In the genomic region with DNA sequence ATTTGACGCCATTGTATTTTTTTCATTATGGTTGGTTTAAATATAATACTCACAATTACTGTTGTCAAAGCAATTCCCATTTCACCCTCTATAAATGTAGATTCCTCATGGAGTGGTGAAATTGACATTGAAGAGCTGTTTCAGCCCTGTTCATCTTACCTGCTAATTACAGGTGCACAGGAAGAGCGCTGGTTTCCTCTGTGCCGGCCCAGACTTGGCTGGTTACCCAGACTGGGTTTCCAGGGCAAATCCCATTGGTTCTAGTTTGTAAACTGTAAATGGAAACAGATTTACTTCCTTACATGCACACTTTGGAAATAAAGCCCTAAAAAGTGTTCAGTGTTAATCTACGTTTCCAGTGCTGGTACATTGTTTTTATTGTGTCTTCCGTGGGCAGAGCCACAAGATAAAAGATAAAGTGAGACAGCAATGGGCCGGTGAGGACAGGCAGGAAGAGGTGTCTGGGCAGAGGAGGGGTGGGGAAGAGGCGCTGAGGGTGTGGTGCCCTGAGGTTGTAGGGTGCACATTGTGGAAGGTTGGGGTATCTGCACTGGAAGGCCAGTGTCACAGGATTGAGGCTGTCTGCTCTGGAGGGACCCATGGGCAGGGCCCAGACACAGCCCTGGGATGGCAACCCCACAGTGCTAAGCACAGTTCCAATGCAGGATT, we compare ENCODE assay signal across 16 cellular contexts.
DNase-seq lines count a peak whose midpoint lies in the region; ATAC-seq and TF ChIP-seq lines count a peak whose summit lies in the region.
"Had no signal": no experiment of that assay in that cellular context is flagged by ENCODE, and none has a peak within 500 bp of the region (broad histone marks: within the 10 kb centered on the region; RNA-seq: fewer than 3 reads in every experiment).

No MANE protein-coding gene starts in this region.

- H3K27ac ChIP-seq in CD4-positive, CD25-positive, alpha-beta regulatory T cell (ENCODE audit: insufficient read depth, low read length, poor library complexity, severe bottlenecking), result peak overlapping the region; percentile 60
- H3K27ac ChIP-seq in DND-41 (ENCODE audit: low read length) (peak overlapping the region; percentile 8), foreskin keratinocyte (no peak overlapping the region)
- H3K27ac ChIP-seq: C4-2B, dorsolateral prefrontal cortex, KMS-11, pancreas had no signal

- H3K79me2 ChIP-seq in DND-41 (ENCODE audit: insufficient read depth, low read length), result no peaks in the 10 kb centered on the region

- no peaks in the 10 kb centered on the region for H3K9me3 Mint-ChIP-seq in CD4-positive, CD25-positive, alpha-beta regulatory T cell
- H3K9me3 Mint-ChIP-seq in activated CD8-positive, alpha-beta T cell treated with anti-CD3 and anti-CD28 coated beads for 36 hours, result no peaks in the 10 kb centered on the region

- TF ChIP-seq CTCF in DND-41 (IDR thresholded peaks at IDR 0.05; ENCODE audit: borderline replicate concordance, extremely low read depth, low read length, poor library complexity, severe bottlenecking) (no peak), foreskin keratinocyte (conservative IDR thresholded peaks at IDR 0.05) (no peak), GM10266 (IDR thresholded peaks at IDR 0.05; ENCODE audit: control insufficient read depth, insufficient read depth, low read depth, missing control alignments) (no peak), GM20000 (IDR thresholded peaks at IDR 0.05; ENCODE audit: extremely low read depth, missing control alignments) (no peak)
- no peak for TF ChIP-seq CTCF in activated CD8-positive, alpha-beta T cell treated with anti-CD3 and anti-CD28 coated beads for 36 hours (IDR thresholded peaks at IDR 0.05)

- peaks cover 25 to 70% (median 38%) of the 10 kb centered on the region in 4 donors for H3K4me1 Mint-ChIP-seq in CD4-positive, CD25-positive, alpha-beta regulatory T cell
- peaks cover 74% of the 10 kb centered on the region for H3K4me1 Mint-ChIP-seq in activated CD8-positive, alpha-beta T cell treated with anti-CD3 and anti-CD28 coated beads for 36 hours (ENCODE audit: low read depth)

- no peaks in the 10 kb centered on the region for H3K36me3 ChIP-seq in CD4-positive, CD25-positive, alpha-beta regulatory T cell (ENCODE audit: control insufficient read depth, insufficient read depth, low read length)
- H3K36me3 ChIP-seq in DND-41 (ENCODE audit: insufficient read depth, low read length), result no peaks in the 10 kb centered on the region
- H3K36me3 ChIP-seq: pancreas had no signal

- peaks cover 47% of the 10 kb centered on the region for H3K4me1 ChIP-seq in CD4-positive, CD25-positive, alpha-beta regulatory T cell (ENCODE audit: control insufficient read depth, insufficient read depth, low read length, poor library complexity, severe bottlenecking)
- H3K4me1 ChIP-seq in DND-41 (ENCODE audit: insufficient read depth, low read length) (peaks cover 33% of the 10 kb centered on the region), foreskin keratinocyte (no peaks in the 10 kb centered on the region)
- H3K4me1 ChIP-seq: pancreas had no signal

- peak in 2 of 3 donors; percentile 30 to 76 for DNase-seq in CD4-positive, CD25-positive, alpha-beta regulatory T cell
- peak; percentile 20 for DNase-seq in DND-41
- peak; percentile 25 for DNase-seq in activated CD8-positive, alpha-beta T cell treated with anti-CD3 and anti-CD28 coated beads for 36 hours
- no peak for DNase-seq in foreskin keratinocyte
- DNase-seq in GM10266 (ENCODE audit: extremely low spot score), result no peak
- no peak for DNase-seq in GM20000 (ENCODE audit: low spot score)
- DNase-seq: dorsolateral prefrontal cortex, left colon, NCI-H1436, NCI-H510A treated with DMSO at 0.1 percent for 48 hours, OCI-M1, pancreas had no signal

- H4K20me1 ChIP-seq in DND-41 (ENCODE audit: insufficient read depth, low read length), result no peaks in the 10 kb centered on the region

- no peaks in the 10 kb centered on the region for H3K9me3 ChIP-seq in CD4-positive, CD25-positive, alpha-beta regulatory T cell (ENCODE audit: control insufficient read depth in 2 of 2, low read length in 2 of 2)
- no peaks in the 10 kb centered on the region for H3K9me3 ChIP-seq in DND-41 (ENCODE audit: insufficient read depth, low read length, severe bottlenecking)
- H3K9me3 ChIP-seq: pancreas had no signal

- H3K4me2 ChIP-seq in DND-41 (ENCODE audit: insufficient read depth, low read length), result no peak overlapping the region
- H3K4me2 ChIP-seq: KMS-11 had no signal

- H3K36me3 Mint-ChIP-seq in CD4-positive, CD25-positive, alpha-beta regulatory T cell, result no peaks in the 10 kb centered on the region
- no peaks in the 10 kb centered on the region for H3K36me3 Mint-ChIP-seq in activated CD8-positive, alpha-beta T cell treated with anti-CD3 and anti-CD28 coated beads for 36 hours (ENCODE audit: low read depth)

- intact Hi-C loops in activated CD8-positive, alpha-beta T cell treated with anti-CD3 and anti-CD28 coated beads for 36 hours (cut with micrococcal nuclease), result no loop called here

- H2AFZ ChIP-seq in DND-41 (ENCODE audit: low read depth, low read length), result no peak overlapping the region

- no peak overlapping the region for H3K9ac ChIP-seq in DND-41 (ENCODE audit: low read depth, low read length)
- H3K9ac ChIP-seq: KMS-11 had no signal

- ATAC-seq in CD4-positive, CD25-positive, alpha-beta regulatory T cell (ENCODE audit: low read depth in 2 of 2), result peak; percentile 81 to 83
- ATAC-seq in DND-41 (ENCODE audit: insufficient read depth, low read depth), result peak; percentile 12; the same call in 1 of the 3 replicates
- no peak for ATAC-seq in activated CD8-positive, alpha-beta T cell treated with anti-CD3 and anti-CD28 coated beads for 36 hours
- ATAC-seq in foreskin keratinocyte, result peak; percentile 10
- ATAC-seq in GM21390 (IDR thresholded peaks at IDR 0.05; ENCODE audit: unreplicated experiment), result no peak
- ATAC-seq: left colon, pancreas had no signal

- H3K4me3 ChIP-seq in CD4-positive, CD25-positive, alpha-beta regulatory T cell (ENCODE audit: low read depth, low read length), result peak overlapping the region; percentile 70
- H3K4me3 ChIP-seq in DND-41 (ENCODE audit: low read depth in 1 of 2, low read length in 2 of 2), result no peak overlapping the region
- H3K4me3 ChIP-seq: dorsolateral prefrontal cortex, pancreas, skin epidermis had no signal

- no peaks in the 10 kb centered on the region for H3K27me3 ChIP-seq in CD4-positive, CD25-positive, alpha-beta regulatory T cell (ENCODE audit: control insufficient read depth, insufficient read depth, low read length)
- H3K27me3 ChIP-seq in DND-41 (ENCODE audit: insufficient read depth, low read length, poor library complexity) (no peaks in the 10 kb centered on the region), foreskin keratinocyte (no peaks in the 10 kb centered on the region)
- H3K27me3 ChIP-seq: dorsolateral prefrontal cortex, pancreas had no signal

- no peaks in the 10 kb centered on the region for H3K27me3 Mint-ChIP-seq in CD4-positive, CD25-positive, alpha-beta regulatory T cell
- no peaks in the 10 kb centered on the region for H3K27me3 Mint-ChIP-seq in activated CD8-positive, alpha-beta T cell treated with anti-CD3 and anti-CD28 coated beads for 36 hours

- POLR2A ChIA-PET in activated CD8-positive, alpha-beta T cell treated with anti-CD3 and anti-CD28 coated beads for 36 hours (lab: Charles Lee), result interaction anchor here (0.8 to 1.2 kb wide), 3 partner anchors 8 to 10 kb away, joined by 3 to 7 read pairs (median 5); no protein-coding TSS in a partner anchor

- H3K4me3 Mint-ChIP-seq in CD4-positive, CD25-positive, alpha-beta regulatory T cell, result peak overlapping the region; percentile 1 to 79 (median 67)
- H3K4me3 Mint-ChIP-seq in activated CD8-positive, alpha-beta T cell treated with anti-CD3 and anti-CD28 coated beads for 36 hours, result no peak overlapping the region

- peak overlapping the region; percentile 84 to 92 (median 85) for H3K27ac Mint-ChIP-seq in CD4-positive, CD25-positive, alpha-beta regulatory T cell
- H3K27ac Mint-ChIP-seq in activated CD8-positive, alpha-beta T cell treated with anti-CD3 and anti-CD28 coated beads for 36 hours, result peak overlapping the region; percentile 75

- CTCF ChIA-PET in activated CD8-positive, alpha-beta T cell treated with anti-CD3 and anti-CD28 coated beads for 36 hours (lab: Charles Lee), result interaction anchor here (0.6 to 1.6 kb wide), 5 partner anchors 13 to 464 kb away, joined by 3 to 6 read pairs (median 4); no protein-coding TSS in a partner anchor

Comparison
In these comparisons a context has a peak if more than half of its experiments do, and no peak if none do; other contexts are left out.
1. ATAC-seq: peak in CD4-positive, CD25-positive, alpha-beta regulatory T cell (2 of 2), DND-41 (single experiment) and foreskin keratinocyte (single experiment); none in activated CD8-positive, alpha-beta T cell treated with anti-CD3 and anti-CD28 coated beads for 36 hours (single experiment) and GM21390 (single experiment).
2. DNase-seq: peak in CD4-positive, CD25-positive, alpha-beta regulatory T cell (2 of 3), DND-41 (single experiment) and activated CD8-positive, alpha-beta T cell treated with anti-CD3 and anti-CD28 coated beads for 36 hours (single experiment); none in foreskin keratinocyte (0 of 2), GM10266 (single experiment) and GM20000 (single experiment).